9 cellular contexts compared by ENCODE assay signal in genomic region chr6:52503344-52503747, GRCh38.
A peak's percentile ranks its signal among the peaks of the same experiment; 100 is the strongest.
DNase-seq lines count a peak whose midpoint lies in the region; ATAC-seq, FAIRE-seq and TF ChIP-seq lines count a peak whose summit lies in the region.
"Had no signal": no experiment of that assay in that cellular context is flagged by ENCODE, and none has a peak within 500 bp of the region (broad histone marks: within the 10 kb centered on the region; RNA-seq: fewer than 3 reads in every experiment).

No MANE protein-coding gene starts in this region.

- no peak for FAIRE-seq in frontal cortex (lab: Jason Lieb, UNC)
- FAIRE-seq: GM18507 had no signal

- no TSS peak for BruUV-seq in Panc1 (replicated peaks; lab: Mats Ljungman, UMichigan)

- H3K27me3 ChIP-seq in Panc1 (ENCODE audit: control insufficient read depth, insufficient read depth, low read length): no peaks in the 10 kb centered on the region
- no peaks in the 10 kb centered on the region for H3K27me3 ChIP-seq in esophagus muscularis mucosa
- H3K27me3 ChIP-seq in sigmoid colon: no peaks in the 10 kb centered on the region

- H3K4me3 ChIP-seq in Panc1 (ENCODE audit: low read depth in 2 of 2, low read length in 2 of 2) (no peak overlapping the region), esophagus muscularis mucosa (no peak overlapping the region), sigmoid colon (no peak overlapping the region)

- peak; percentile 73 for DNase-seq in ELR (ENCODE audit: low read depth)
- DNase-seq in Panc1 (ENCODE audit: low read depth, low spot score): no peak
- no peak for DNase-seq in esophagus muscularis mucosa (ENCODE audit: extremely low spot score)
- no peak for DNase-seq in sigmoid colon
- no peak for DNase-seq in activated gamma-delta T cell (lab: John Stamatoyannopoulos, UW)
- DNase-seq in frontal cortex (ENCODE audit: low spot score in 2 of 2): no peak

- TF ChIP-seq POLR2A in esophagus muscularis mucosa (IDR thresholded peaks at IDR 0.05; ENCODE audit: low read depth): no peak
- no peak for TF ChIP-seq POLR2A in sigmoid colon (IDR thresholded peaks at IDR 0.05)

- peaks cover 19% of the 10 kb centered on the region for H3K4me1 ChIP-seq in Panc1 (ENCODE audit: control insufficient read depth, insufficient read depth, low read length)
- H3K4me1 ChIP-seq in esophagus muscularis mucosa: peaks cover 58 to 70% (median 64%) of the 10 kb centered on the region in 4 donors
- H3K4me1 ChIP-seq in sigmoid colon: peaks cover 0 to 65% (median 42%) of the 10 kb centered on the region in 4 donors

- ATAC-seq in Panc1 (peak; percentile 20), GM21390 (IDR thresholded peaks at IDR 0.05; ENCODE audit: unreplicated experiment) (no peak), HG03460 (IDR thresholded peaks at IDR 0.05; ENCODE audit: unreplicated experiment) (no peak)

- H3K27ac ChIP-seq in Panc1 (ENCODE audit: low read length) (peak overlapping the region; percentile 18; the same call in 1 of the 2 replicates), esophagus muscularis mucosa (replicated peaks in 1 of 4) (peak overlapping the region; percentile 61 to 80 (median 68)), sigmoid colon (peak overlapping the region; percentile 56 to 72 (median 68))

- POLR2A ChIA-PET in Panc1 (lab: Charles Lee): no interaction called here

- H3K9me3 ChIP-seq in Panc1 (ENCODE audit: control insufficient read depth, insufficient read depth, low read depth, low read length) (no peaks in the 10 kb centered on the region), esophagus muscularis mucosa (no peaks in the 10 kb centered on the region), sigmoid colon (no peaks in the 10 kb centered on the region)

- in situ Hi-C loops in Panc1 (cut with HindIII; ENCODE audit: low pct_unique_long_range_greater_than_20kb, low sequenced_read_pairs): no loop called here

- intact Hi-C loops in Panc1 (cut with micrococcal nuclease; ENCODE audit: unreplicated experiment) (no loop called here), esophagus muscularis mucosa (cut with DNase I) (loop anchor here (10.0 kb wide), 1 partner anchor 161 kb away; no protein-coding TSS in a partner anchor), sigmoid colon (cut with DNase I) (loop anchor here (5.0 kb wide), 1 partner anchor 94 kb away; no protein-coding TSS in a partner anchor)

- 52% methylated on average over 3 of the region's 5 CpGs for WGBS in esophagus muscularis mucosa
- WGBS in sigmoid colon, 2 donors: 38 to 71% methylated on average over 5 of the region's 5 CpGs

- TF ChIP-seq CTCF in Panc1 (IDR thresholded peaks at IDR 0.05): no peak
- peak in 1 of 3 experiments; percentile 7 for TF ChIP-seq CTCF in esophagus muscularis mucosa (IDR thresholded peaks at IDR 0.05)
- no peak for TF ChIP-seq CTCF in sigmoid colon (IDR thresholded peaks at IDR 0.05)

- H3K36me3 ChIP-seq in Panc1 (ENCODE audit: control insufficient read depth, insufficient read depth, low read length) (peaks cover 7% of the 10 kb centered on the region), esophagus muscularis mucosa (peaks cover 5 to 52% (median 44%) of the 10 kb centered on the region in 4 donors), sigmoid colon (peaks cover 0 to 39% (median 17%) of the 10 kb centered on the region in 4 donors)

- TF ChIP-seq EP300 in esophagus muscularis mucosa (IDR thresholded peaks at IDR 0.05) (no peak), sigmoid colon (IDR thresholded peaks at IDR 0.05) (no peak)

- CTCF ChIA-PET in Panc1 (lab: Charles Lee): no interaction called here

Comparison
In these comparisons a context has a peak if more than half of its experiments do, and no peak if none do; other contexts are left out.
1. H3K27ac ChIP-seq: peak in every context shown above with its lines; median percentile 68 in esophagus muscularis mucosa; 68 in sigmoid colon; 18 in Panc1.